ENCODE assay signal across 26 cellular contexts in genomic region chr20:4373454-4373853, GRCh38.
"Had no signal": no experiment of that assay in that cellular context is flagged by ENCODE, and none has a peak within 500 bp of the region (broad histone marks: within the 10 kb centered on the region; RNA-seq: fewer than 3 reads in every experiment).

No MANE protein-coding gene starts in this region.

- ATAC-seq: foreskin keratinocyte; gastroesophageal sphincter; heart left ventricle; left cardiac atrium; left lung; naive thymus-derived CD4-positive, alpha-beta T cell; right lobe of liver; upper lobe of right lung had no signal

- H3K4me3 ChIP-seq: coronary artery, esophagus muscularis mucosa, gastroesophageal sphincter, heart left ventricle, left lung, neural progenitor cell, right lobe of liver, thoracic aorta, tibial nerve, upper lobe of right lung, uterus had no signal

- H3K27ac Mint-ChIP-seq: naive thymus-derived CD4-positive, alpha-beta T cell; nephron; neural progenitor cell; progenitor cell of endocrine pancreas had no signal

- H3K9me3 ChIP-seq: esophagus muscularis mucosa, gastroesophageal sphincter, heart left ventricle, left lung, right lobe of liver, thoracic aorta, tibial nerve, upper lobe of right lung, uterus had no signal

- H2AFZ ChIP-seq: neural progenitor cell, parathyroid adenoma had no signal

- H3K79me2 ChIP-seq: parathyroid adenoma had no signal

- DNase-seq: dermis blood vessel endothelial cell; effector memory CD4-positive, alpha-beta T cell; foreskin keratinocyte; heart left ventricle; hippocampal formation; left cardiac atrium; left lung; mesendoderm; midbrain; naive thymus-derived CD4-positive, alpha-beta T cell; right lobe of liver; small intestine; stimulated activated CD4-positive, alpha-beta T cell treated with anti-CD3 and anti-CD28 coated beads, Interleukin-15, amount 100 ng/mL, for 24 hours; stimulated activated CD4-positive, alpha-beta T cell treated with anti-CD3 and anti-CD28 coated beads, Interleukin-2, amount 100 ng/mL, for 48 hours; stimulated activated naive CD4-positive, alpha-beta T cell treated with Interleukin-2 at 50 U/mL for 16 hours; upper lobe of right lung; uterus had no signal

- H3K27me3 ChIP-seq: esophagus muscularis mucosa, foreskin keratinocyte, gastroesophageal sphincter, heart left ventricle, left lung, neural progenitor cell, right lobe of liver, tibial nerve, upper lobe of right lung, uterus had no signal

- H3K9me3 Mint-ChIP-seq: neural progenitor cell had no signal

- H3K4me3 Mint-ChIP-seq: naive thymus-derived CD4-positive, alpha-beta T cell; nephron; neural progenitor cell had no signal

- H3K36me3 ChIP-seq: esophagus muscularis mucosa, gastroesophageal sphincter, heart left ventricle, left lung, neural progenitor cell, right lobe of liver, thoracic aorta, tibial nerve, upper lobe of right lung, uterus had no signal

- H3K4me2 ChIP-seq: neural progenitor cell had no signal

- H3K27me3 Mint-ChIP-seq: progenitor cell of endocrine pancreas had no signal

- H3K27ac ChIP-seq: coronary artery, esophagus muscularis mucosa, foreskin keratinocyte, gastroesophageal sphincter, heart left ventricle, left lung, neural progenitor cell, parathyroid adenoma, right lobe of liver, thoracic aorta, tibial nerve, upper lobe of right lung, uterus had no signal

- H3K36me3 Mint-ChIP-seq: neural progenitor cell had no signal

- H3K4me1 ChIP-seq: esophagus muscularis mucosa, foreskin keratinocyte, gastroesophageal sphincter, neural progenitor cell, parathyroid adenoma, right lobe of liver, tibial nerve, uterus had no signal
